Comparison of ENCODE assay signal across 17 cellular contexts in genomic region chr1:35187816-35188342, GRCh38. TPM values are rescaled to one million over a fixed set of nuclear protein-coding genes. Genes with fewer than 3 reads are reported as not detected.
DNase-seq lines count a peak whose midpoint lies in the region; ATAC-seq, FAIRE-seq and TF ChIP-seq lines count a peak whose summit lies in the region.
"Had no signal": no experiment of that assay in that cellular context is flagged by ENCODE, and none has a peak within 500 bp of the region (broad histone marks: within the 10 kb centered on the region; RNA-seq: fewer than 3 reads in every experiment).

No MANE protein-coding gene starts in this region.

- H3K27me3 Mint-ChIP-seq in activated CD8-positive, alpha-beta T cell treated with anti-CD3 and anti-CD28 coated beads for 36 hours = no peaks in the 10 kb centered on the region
- H3K27me3 Mint-ChIP-seq in immature natural killer cell (ENCODE audit: low read depth in 3 of 3) = peaks cover 8 to 28% (median 28%) of the 10 kb centered on the region in 3 donors
- H3K27me3 Mint-ChIP-seq: activated CD4-positive, alpha-beta T cell treated with anti-CD3 and anti-CD28 coated beads, Interleukin-2, amount 10 ng/mL, durations not matched to agents 7 days and 5 days had no signal

- in situ Hi-C loops in HepG2 (cut with HindIII; ENCODE audit: extremely low pct_ligation_motif_present, low pct_unique_long_range_greater_than_20kb) = no loop called here

- peak overlapping the region; percentile 97; the same call in 1 of the 2 replicates for H3K4me2 ChIP-seq in HepG2 (ENCODE audit: low read depth, low read length)

- ATAC-seq in HepG2 = no peak
- no peak for ATAC-seq in right lobe of liver
- no peak for ATAC-seq in activated CD8-positive, alpha-beta T cell treated with anti-CD3 and anti-CD28 coated beads for 36 hours
- ATAC-seq in HG03442 (IDR thresholded peaks at IDR 0.05; ENCODE audit: unreplicated experiment) = no peak
- ATAC-seq: foreskin keratinocyte had no signal

- TF ChIP-seq POLR2A in HepG2 (IDR thresholded peaks at IDR 0.05; ENCODE audit: insufficient read depth in 1 of 2, low read depth in 2 of 2, low read length in 2 of 2) = no peak
- no peak for TF ChIP-seq POLR2A in right lobe of liver (IDR thresholded peaks at IDR 0.05)

- H3K4me3 ChIP-seq in HepG2 (replicated peaks in 1 of 3; ENCODE audit: insufficient read depth in 1 of 3, low read depth in 2 of 3, low read length in 3 of 3) (no peak overlapping the region), right lobe of liver (no peak overlapping the region)

- no peak overlapping the region for H3K9ac ChIP-seq in HepG2 (ENCODE audit: insufficient read depth, low read depth, low read length)

- H3K4me3 Mint-ChIP-seq in activated CD8-positive, alpha-beta T cell treated with anti-CD3 and anti-CD28 coated beads for 36 hours = peak overlapping the region; percentile 83
- peak overlapping the region in 1 of 5 donors; percentile 5 for H3K4me3 Mint-ChIP-seq in immature natural killer cell

- CTCF ChIA-PET in HepG2 (lab: Yijun Ruan, JAX; ENCODE audit: low intra/inter-chr PET ratio, low total read pairs) = no interaction called here
- CTCF ChIA-PET in activated CD8-positive, alpha-beta T cell treated with anti-CD3 and anti-CD28 coated beads for 36 hours (lab: Charles Lee) = no interaction called here

- H3K27ac Mint-ChIP-seq in activated CD8-positive, alpha-beta T cell treated with anti-CD3 and anti-CD28 coated beads for 36 hours = peak overlapping the region; percentile 44
- peak overlapping the region; percentile 2 to 71 (median 36) for H3K27ac Mint-ChIP-seq in immature natural killer cell

- TF ChIP-seq EP300 in HepG2 (IDR thresholded peaks at IDR 0.05; ENCODE audit: low read depth in 2 of 2, low read length in 2 of 2) (no peak), HepG2 (CRISPR knock-in tag; IDR thresholded peaks at IDR 0.05; ENCODE audit: borderline replicate concordance) (no peak)

- no TSS peak for BruUV-seq in HepG2 (replicated peaks; lab: Mats Ljungman, UMichigan)

- H4K20me1 ChIP-seq in HepG2 (ENCODE audit: insufficient read depth, low read length) = peaks cover 88% of the 10 kb centered on the region

- WGBS in HepG2 (ENCODE audit: low lambda C conversion rate) = 94% methylated on average over 7 of the region's 7 CpGs
- 64% methylated on average over 7 of the region's 7 CpGs for WGBS in right lobe of liver (ENCODE audit: insufficient coverage, low coverage, low lambda C conversion rate, missing lambda C conversion rate)

- H3K79me2 ChIP-seq in HepG2 (ENCODE audit: insufficient read depth, low read length) = peaks cover 96% of the 10 kb centered on the region

- peaks cover 78% of the 10 kb centered on the region for H3K4me1 Mint-ChIP-seq in activated CD8-positive, alpha-beta T cell treated with anti-CD3 and anti-CD28 coated beads for 36 hours (ENCODE audit: low read depth)
- H3K4me1 Mint-ChIP-seq in immature natural killer cell = peaks cover 71 to 92% of the 10 kb centered on the region in 2 donors

- H3K9me3 ChIP-seq in HepG2 (ENCODE audit: low read length) = no peaks in the 10 kb centered on the region
- H3K9me3 ChIP-seq in right lobe of liver = no peaks in the 10 kb centered on the region
- H3K9me3 ChIP-seq: BE2C had no signal

- no peaks in the 10 kb centered on the region for H3K9me3 Mint-ChIP-seq in activated CD8-positive, alpha-beta T cell treated with anti-CD3 and anti-CD28 coated beads for 36 hours
- H3K9me3 Mint-ChIP-seq in immature natural killer cell = no peaks in the 10 kb centered on the region
- H3K9me3 Mint-ChIP-seq: activated CD4-positive, alpha-beta T cell treated with anti-CD3 and anti-CD28 coated beads, Interleukin-2, amount 10 ng/mL, durations not matched to agents 7 days and 5 days had no signal

- no peaks in the 10 kb centered on the region; a peak in 1 of 5 replicates for H3K27me3 ChIP-seq in HepG2 (ENCODE audit: control insufficient read depth in 1 of 2, insufficient read depth in 2 of 2, low read length in 2 of 2)
- no peaks in the 10 kb centered on the region for H3K27me3 ChIP-seq in right lobe of liver
- H3K27me3 ChIP-seq: BE2C, foreskin keratinocyte had no signal

- POLR2A ChIA-PET in HepG2 (lab: Yijun Ruan, JAX) = interaction anchor here (0.8 kb wide), 1 partner anchor 9 kb away, joined by 4 read pairs; no protein-coding TSS in a partner anchor
- POLR2A ChIA-PET in activated CD8-positive, alpha-beta T cell treated with anti-CD3 and anti-CD28 coated beads for 36 hours (lab: Charles Lee) = interaction anchor here (0.9 to 3.9 kb wide), 2 partner anchors 10 to 94 kb away, joined by 3 to 90 read pairs; no protein-coding TSS in a partner anchor

- peaks cover 81% of the 10 kb centered on the region for H3K4me1 ChIP-seq in HepG2 (ENCODE audit: insufficient read depth, low read length)
- peaks cover 0 to 64% (median 20%) of the 10 kb centered on the region in 4 donors for H3K4me1 ChIP-seq in right lobe of liver
- H3K4me1 ChIP-seq: BE2C, foreskin keratinocyte had no signal

- peaks cover 87% of the 10 kb centered on the region for H3K36me3 Mint-ChIP-seq in activated CD8-positive, alpha-beta T cell treated with anti-CD3 and anti-CD28 coated beads for 36 hours (ENCODE audit: low read depth)
- H3K36me3 Mint-ChIP-seq in immature natural killer cell = peaks cover 42 to 80% (median 69%) of the 10 kb centered on the region in 3 donors

- DNase-seq in HepG2 (ENCODE audit: low spot score) (no peak), right lobe of liver (no peak), immature natural killer cell (no peak), SHP77 (lab: John Stamatoyannopoulos, UW) (no peak), NCI-H82 treated with DMSO at 0.1 percent for 48 hours (lab: John Stamatoyannopoulos, UW; ENCODE audit: unreplicated experiment) (no peak)
- DNase-seq in activated CD8-positive, alpha-beta T cell treated with anti-CD3 and anti-CD28 coated beads for 36 hours = no peak
- no peak for DNase-seq in activated CD8-positive, alpha-beta memory T cell treated with anti-CD3 and anti-CD28 coated beads for 24 hours
- DNase-seq: BE2C; foreskin keratinocyte; midbrain; NCI-H1092; NCI-H2227 treated with DMSO at 0.1 percent for 48 hours; stimulated activated CD4-positive, alpha-beta T cell treated with anti-CD3 and anti-CD28 coated beads, Interleukin-4, amount 100 ng/mL, for 1 hour; stimulated activated naive CD4-positive, alpha-beta T cell; SW 1271 had no signal

- TF ChIP-seq CTCF in HepG2 (CRISPR knock-in tag; IDR thresholded peaks at IDR 0.05) (no peak), right lobe of liver (IDR thresholded peaks at IDR 0.05) (no peak)
- TF ChIP-seq CTCF in activated CD8-positive, alpha-beta T cell treated with anti-CD3 and anti-CD28 coated beads for 36 hours (IDR thresholded peaks at IDR 0.05) = no peak

- TF ChIP-seq RAD21 in HepG2 (CRISPR knock-in tag; IDR thresholded peaks at IDR 0.05) = no peak

- H3K36me3 ChIP-seq in HepG2 (replicated peaks in 1 of 2; ENCODE audit: control insufficient read depth in 1 of 2, insufficient read depth in 2 of 2, low read length in 2 of 2) = peaks cover 42 to 76% of the 10 kb centered on the region in 2 experiments
- H3K36me3 ChIP-seq in right lobe of liver = peaks cover 20 to 81% (median 58%) of the 10 kb centered on the region in 4 donors

- no peak overlapping the region for H3K27ac ChIP-seq in HepG2 (ENCODE audit: extremely low read length, insufficient read depth, low read length)
- peak overlapping the region in 1 of 3 donors; percentile 19 for H3K27ac ChIP-seq in right lobe of liver
- H3K27ac ChIP-seq: foreskin keratinocyte had no signal

- H2AFZ ChIP-seq in HepG2 (ENCODE audit: low read length) = no peak overlapping the region

- intact Hi-C loops in HepG2 (cut with micrococcal nuclease; ENCODE audit: unreplicated experiment) (no loop called here), right lobe of liver (cut with DNase I) (no loop called here)
- intact Hi-C loops in activated CD8-positive, alpha-beta T cell treated with anti-CD3 and anti-CD28 coated beads for 36 hours (cut with micrococcal nuclease) = no loop called here

- FAIRE-seq in HepG2 (lab: Jason Lieb, UNC) = no peak

TF ChIP-seq in HepG2, 621 proteins besides CTCF, POLR2A, EP300 and RAD21:
- no peak for TF ChIP-seq U2AF2 (IDR thresholded peaks at IDR 0.05; ENCODE audit: low read depth, low read length)
- TF ChIP-seq POLR2AphosphoS5 (IDR thresholded peaks at IDR 0.05; ENCODE audit: low read depth, low read length) = 0 out of 2 replicates have a peak, but pooled peaks have one; percentile 7
- no peak for TF ChIP-seq CREB1 (IDR thresholded peaks at IDR 0.05)
- TF ChIP-seq CREB1 (CRISPR knock-in tag; IDR thresholded peaks at IDR 0.05) = 0 out of 2 replicates have a peak, but pooled peaks have one; percentile 11

RNA-seq across cellular contexts. Expression of gene SFPQ, which starts 5.1 kb away (rescaled TPM):
- 260 and 292 TPM in 2 replicates for total RNA-seq in HepG2 (2016; rRNA removed; fragmentation: Illumina TruSeq; extraction: Trizol)
- total RNA-seq in HepG2 (2016; cell fraction: cytosol; rRNA removed; fragmentation: Illumina TruSeq; extraction: Trizol; ENCODE audit: low read depth) = 54.6 and 65.9 TPM in 2 replicates
- total RNA-seq in HepG2 (2016; cell fraction: insoluble cytoplasmic fraction; rRNA removed; fragmentation: Illumina TruSeq; extraction: Trizol) = 237 and 292 TPM in 2 replicates
- 101 and 132 TPM in 2 replicates for total RNA-seq in HepG2 (2016; cell fraction: membrane; rRNA removed; fragmentation: Illumina TruSeq; extraction: Trizol)
- total RNA-seq in HepG2 (2016; cell fraction: nucleus; rRNA removed; fragmentation: Illumina TruSeq; extraction: Trizol) = 411 and 473 TPM in 2 replicates
- 76.7 and 101 TPM in 2 replicates for polyA plus RNA-seq in HepG2 (2011; rRNA removed)
- polyA plus RNA-seq in HepG2 (2011; cell fraction: cytosol; rRNA removed) = 18.6 and 20.5 TPM in 2 replicates
- polyA plus RNA-seq in HepG2 (2011; cell fraction: nucleus; rRNA removed) = 225 and 256 TPM in 2 replicates
- 145 and 183 TPM in 2 replicates for polyA plus RNA-seq in HepG2 (2012)
- 27.6 and 28.9 TPM in 2 replicates for polyA plus RNA-seq in HepG2 (2016; cell fraction: cytosol; fragmentation: Illumina TruSeq; extraction: Trizol; ENCODE audit: low read depth)
- polyA plus RNA-seq in HepG2 (2016; cell fraction: insoluble cytoplasmic fraction; fragmentation: Illumina TruSeq; extraction: Trizol; ENCODE audit: low read depth) = 284 and 302 TPM in 2 replicates
- 44.6 and 59.5 TPM in 2 replicates for polyA plus RNA-seq in HepG2 (2016; cell fraction: membrane; fragmentation: Illumina TruSeq; extraction: Trizol; ENCODE audit: low read depth)
- 714 and 721 TPM in 2 replicates for polyA plus RNA-seq in HepG2 (2016; cell fraction: nucleus; fragmentation: Illumina TruSeq; extraction: Trizol; ENCODE audit: insufficient read depth, low read depth)
- polyA minus RNA-seq in HepG2 (2011; rRNA and poly(A)+ RNA removed; ENCODE audit: low replicate concordance) = 40.6 and 55.3 TPM in 2 replicates
- polyA minus RNA-seq in HepG2 (2011; cell fraction: cytosol; rRNA and poly(A)+ RNA removed) = 27.8 and 30.1 TPM in 2 replicates
- 397 and 453 TPM in 2 replicates for polyA minus RNA-seq in HepG2 (2011; cell fraction: nucleus; rRNA and poly(A)+ RNA removed)
- total RNA-seq in right lobe of liver = 10 to 100 TPM; 48.4 to 99.6 (median 73.2) TPM
- total RNA-seq in activated CD8-positive, alpha-beta T cell treated with anti-CD3 and anti-CD28 coated beads for 36 hours = 100 to 1,000 TPM; 295 to 297 TPM
- polyA plus RNA-seq in immature natural killer cell = 100 to 1,000 TPM in 1 of 3 donors, 10 to 100 TPM in 2; 35.4 to 155 (median 82.1) TPM
